ENCODE assay signal across 10 cellular contexts in the genomic region with DNA sequence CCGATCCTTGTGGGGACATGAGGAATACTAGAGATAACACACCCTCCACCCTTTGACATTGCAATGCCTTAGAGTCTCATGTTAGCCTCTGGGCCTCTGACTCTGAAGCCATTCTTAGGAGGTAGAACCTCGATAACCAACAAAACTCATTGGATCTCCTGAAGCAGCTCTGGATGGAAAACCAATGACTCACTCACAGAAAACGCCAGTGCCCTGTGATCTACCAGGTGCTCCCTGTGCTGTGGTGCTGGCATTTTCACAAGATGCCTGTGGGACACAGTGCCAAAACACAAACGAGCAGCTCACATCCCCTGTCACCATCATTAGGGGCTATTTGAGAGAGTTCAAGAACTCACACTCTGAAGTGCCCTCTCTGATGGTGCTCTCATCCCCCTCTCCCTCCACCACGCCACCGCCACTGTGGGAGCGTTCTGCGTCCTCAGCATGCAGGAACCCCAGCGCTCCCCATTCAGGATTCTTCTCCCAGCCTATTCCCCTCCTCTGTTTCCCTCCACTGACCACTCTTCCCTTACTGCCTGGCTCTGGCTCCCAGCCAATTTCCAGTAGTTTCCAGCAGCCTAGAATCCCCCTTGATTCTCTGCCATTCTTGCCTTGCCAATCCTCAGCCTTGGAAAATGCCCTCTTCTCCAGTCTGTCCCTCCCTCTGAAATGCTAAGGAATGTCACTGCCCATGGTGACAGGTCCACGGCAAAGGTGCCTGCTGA. TPM values are rescaled to one million over a fixed set of nuclear protein-coding genes. Genes with fewer than 3 reads are reported as not detected.
A peak's percentile ranks its signal among the peaks of the same experiment; 100 is the strongest.
DNase-seq lines count a peak whose midpoint lies in the region; ATAC-seq and TF ChIP-seq lines count a peak whose summit lies in the region.
"Had no signal": no experiment of that assay in that cellular context is flagged by ENCODE, and none has a peak within 500 bp of the region (broad histone marks: within the 10 kb centered on the region; RNA-seq: fewer than 3 reads in every experiment).

No MANE protein-coding gene starts in this region.

- peak overlapping the region; percentile 6 for H4K91ac ChIP-seq in mesenchymal stem cell (ENCODE audit: low read length)

- H3K27me3 ChIP-seq in breast epithelium: no peaks in the 10 kb centered on the region
- no peaks in the 10 kb centered on the region for H3K27me3 ChIP-seq in mesenchymal stem cell (ENCODE audit: control insufficient read depth in 1 of 2, insufficient read depth in 1 of 2, low read length in 2 of 2)

- peaks cover 7% of the 10 kb centered on the region for H3K36me3 Mint-ChIP-seq in MCF 10A (ENCODE audit: insufficient read depth, unreplicated experiment)
- H3K36me3 Mint-ChIP-seq: mesothelial cell of epicardium had no signal

- no peak for TF ChIP-seq POLR2A in breast epithelium (IDR thresholded peaks at IDR 0.05)

- ATAC-seq in HG02759 (IDR thresholded peaks at IDR 0.05; ENCODE audit: unreplicated experiment): no peak
- no peak for ATAC-seq in HG03460 (IDR thresholded peaks at IDR 0.05; ENCODE audit: unreplicated experiment)

- TF ChIP-seq CTCF in MCF 10A (IDR thresholded peaks at IDR 0.05; ENCODE audit: unreplicated experiment) (no peak), breast epithelium (IDR thresholded peaks at IDR 0.05) (no peak), astrocyte of the spinal cord (IDR thresholded peaks at IDR 0.05; ENCODE audit: low read depth, low read length) (no peak)

- no peak overlapping the region for H3K27ac ChIP-seq in breast epithelium
- peak overlapping the region; percentile 72 for H3K27ac ChIP-seq in mesenchymal stem cell (ENCODE audit: low read length, poor library complexity, severe bottlenecking)

- no peak overlapping the region for H3K23ac ChIP-seq in mesenchymal stem cell (ENCODE audit: low read length in 2 of 2)

- no peaks in the 10 kb centered on the region for H3K9me3 ChIP-seq in breast epithelium
- no peaks in the 10 kb centered on the region for H3K9me3 ChIP-seq in mesenchymal stem cell (ENCODE audit: control insufficient read depth, low read length)

- POLR2A ChIA-PET in MCF 10A (lab: Yijun Ruan, JAX): interaction anchor here (0.7 to 9.3 kb wide), 6 partner anchors 7 to 117 kb away, joined by 4 to 144 read pairs (median 6); a partner anchor contains a TSS
- POLR2A ChIA-PET in HEK293T (lab: Yijun Ruan, JAX): interaction anchor here (1.3 kb wide), 1 partner anchor 24 kb away, joined by 5 read pairs; no protein-coding TSS in a partner anchor

- no peaks in the 10 kb centered on the region for H3K36me3 ChIP-seq in breast epithelium
- peaks cover 5 to 18% of the 10 kb centered on the region in 2 experiments for H3K36me3 ChIP-seq in mesenchymal stem cell (ENCODE audit: control insufficient read depth in 1 of 2, insufficient read depth in 2 of 2, low read depth in 1 of 2, low read length in 2 of 2)

- H3K27ac Mint-ChIP-seq in MCF 10A (ENCODE audit: low read depth, unreplicated experiment): peak overlapping the region; percentile 61
- H3K27ac Mint-ChIP-seq: mesothelial cell of epicardium had no signal

- H2BK12ac ChIP-seq in mesenchymal stem cell (ENCODE audit: low read length in 2 of 2): peak overlapping the region; percentile 9 to 57

- peak overlapping the region; percentile 28 for H4K8ac ChIP-seq in mesenchymal stem cell (ENCODE audit: low read length)

- no peak overlapping the region for H2AFZ ChIP-seq in mesenchymal stem cell (ENCODE audit: low read depth, low read length)

- H3K18ac ChIP-seq in mesenchymal stem cell (ENCODE audit: low read depth in 1 of 2, low read length in 2 of 2): no peak overlapping the region

- peak overlapping the region; percentile 76 for H3K9ac ChIP-seq in mesenchymal stem cell (ENCODE audit: low read length)

- H2BK15ac ChIP-seq in mesenchymal stem cell (ENCODE audit: low read depth, poor library complexity, severe bottlenecking): no peak overlapping the region

- intact Hi-C loops in MCF 10A (cut with micrococcal nuclease): loop anchor here (1.0 kb wide), 3 partner anchors 16 to 148 kb away; no protein-coding TSS in a partner anchor
- intact Hi-C loops in breast epithelium (cut with DNase I; ENCODE audit: low total_unique reads): loop anchor here (5.0 kb wide), 1 partner anchor 34 kb away; a partner anchor contains a TSS

- CTCF ChIA-PET in MCF 10A (lab: Yijun Ruan, JAX): interaction anchor here (0.6 to 18.6 kb wide), 7 partner anchors 12 to 278 kb away, joined by 3 to 659 read pairs (median 8); a partner anchor contains a TSS
- CTCF ChIA-PET in HEK293T (lab: Yijun Ruan, JAX): interaction anchor here (0.6 to 11.6 kb wide), 2 partner anchors 24 to 31 kb away, joined by 3 to 182 read pairs; no protein-coding TSS in a partner anchor

- H3K9me3 Mint-ChIP-seq in MCF 10A (ENCODE audit: unreplicated experiment): no peaks in the 10 kb centered on the region
- H3K9me3 Mint-ChIP-seq: mesothelial cell of epicardium had no signal

- H3K4ac ChIP-seq in mesenchymal stem cell (ENCODE audit: low read depth in 1 of 2, low read length in 2 of 2): peak overlapping the region in 1 of 2 experiments; percentile 63

- peak overlapping the region in 1 of 2 experiments; percentile 79 for H3K14ac ChIP-seq in mesenchymal stem cell (ENCODE audit: low read length in 2 of 2)

- peaks cover 9 to 15% of the 10 kb centered on the region in 2 donors for H3K4me1 ChIP-seq in breast epithelium
- H3K4me1 ChIP-seq in mesenchymal stem cell (ENCODE audit: control insufficient read depth, insufficient read depth, low read depth, low read length): peaks cover 42% of the 10 kb centered on the region

- H3K4me1 Mint-ChIP-seq in MCF 10A (ENCODE audit: insufficient read depth, unreplicated experiment): peaks cover 52% of the 10 kb centered on the region

- H3K4me3 ChIP-seq in breast epithelium (no peak overlapping the region), astrocyte of the spinal cord (ENCODE audit: low read depth, low read length) (no peak overlapping the region), mesenchymal stem cell (ENCODE audit: insufficient read depth in 1 of 2, low read depth in 1 of 2, low read length in 2 of 2) (no peak overlapping the region)

- WGBS in mesenchymal stem cell: 86% methylated on average over 10 of the region's 10 CpGs

- no TSS peak for BruUV-seq in MCF 10A (replicated peaks; lab: Mats Ljungman, UMichigan)

- H2BK5ac ChIP-seq in mesenchymal stem cell (ENCODE audit: low read depth, low read length, poor library complexity, severe bottlenecking): no peak overlapping the region

- H2BK120ac ChIP-seq in mesenchymal stem cell (ENCODE audit: low read depth, low read length): no peak overlapping the region

- in situ Hi-C loops in astrocyte of the spinal cord (cut with HindIII; ENCODE audit: low sequenced_read_pairs): no loop called here

- peaks cover 14% of the 10 kb centered on the region for H3K79me1 ChIP-seq in mesenchymal stem cell (replicated peaks; ENCODE audit: low read length, poor library complexity, severe bottlenecking)

- peak overlapping the region; percentile 66 for H2AK5ac ChIP-seq in mesenchymal stem cell (ENCODE audit: low read length, severe bottlenecking)

- peak; percentile 72 for DNase-seq in MCF 10A (ENCODE audit: unreplicated experiment)
- no peak for DNase-seq in breast epithelium (ENCODE audit: low spot score in 2 of 2)
- DNase-seq in astrocyte of the spinal cord (ENCODE audit: low read depth, low spot score): peak; percentile 45
- peak; percentile 49 for DNase-seq in mesenchymal stem cell
- no peak for DNase-seq in iPS-NIHi7 (ENCODE audit: extremely low spot score)
- no peak for DNase-seq in HEK293T (ENCODE audit: extremely low spot score)
- DNase-seq: NCI-H1436 treated with DMSO at 0.1 percent for 48 hours had no signal

- peak overlapping the region; percentile 10 for H3K4me3 Mint-ChIP-seq in MCF 10A (ENCODE audit: unreplicated experiment)
- H3K4me3 Mint-ChIP-seq: mesothelial cell of epicardium had no signal

- H3K27me3 Mint-ChIP-seq in MCF 10A (ENCODE audit: insufficient read depth, unreplicated experiment): no peaks in the 10 kb centered on the region

- H3K4me2 ChIP-seq in mesenchymal stem cell (ENCODE audit: low read length, poor library complexity, severe bottlenecking): no peak overlapping the region

TF ChIP-seq in HEK293T, 16 proteins besides CTCF, POLR2A, EP300 and RAD21 (continues in another document):
- TF ChIP-seq SP1 (IDR thresholded peaks at IDR 0.05): no peak
- no peak for TF ChIP-seq FOXM1 (IDR thresholded peaks at IDR 0.05; ENCODE audit: borderline replicate concordance)
- no peak for TF ChIP-seq L3MBTL2 (conservative IDR thresholded peaks at IDR 0.05)
- no peak for TF ChIP-seq SUZ12 (IDR thresholded peaks at IDR 0.05)
- no peak for TF ChIP-seq BHLHE40 (IDR thresholded peaks at IDR 0.05; ENCODE audit: borderline replicate concordance)
- TF ChIP-seq ARNT (IDR thresholded peaks at IDR 0.05): no peak
- TF ChIP-seq NFRKB (IDR thresholded peaks at IDR 0.05): no peak
- TF ChIP-seq FOXA1 (IDR thresholded peaks at IDR 0.05): no peak
- no peak for TF ChIP-seq FOXK2 (IDR thresholded peaks at IDR 0.05)
- TF ChIP-seq TARDBP (IDR thresholded peaks at IDR 0.05): no peak
- TF ChIP-seq LEF1 (IDR thresholded peaks at IDR 0.05; ENCODE audit: borderline replicate concordance): no peak
- no peak for TF ChIP-seq ZNF384 (IDR thresholded peaks at IDR 0.05)
- no peak for TF ChIP-seq ELF4 (IDR thresholded peaks at IDR 0.05)
- TF ChIP-seq CTBP1 (IDR thresholded peaks at IDR 0.05; ENCODE audit: borderline replicate concordance): no peak

RNA-seq across cellular contexts. Expression of a gene that starts 4.6 kb away (rescaled TPM):
- 54.8 and 79.9 TPM in 2 replicates for total RNA-seq in MCF 10A (2022)
- 10 to 100 TPM; 48.7 to 91.5 (median 69.2) TPM for total RNA-seq in breast epithelium
- polyA plus RNA-seq in mesenchymal stem cell (2013, experiment 1 of 2): 117 TPM
- 117 TPM for polyA plus RNA-seq in mesenchymal stem cell (2013, experiment 2 of 2)

RNA-seq across cellular contexts. Expression of a gene that starts 15.4 kb away (rescaled TPM):
- total RNA-seq in MCF 10A (2022) (5.8 and 7.0 TPM in 2 replicates), breast epithelium (10 to 100 TPM in 2 of 3 donors, 1 to 10 TPM in 1; 3.2 to 11.1 (median 10.2) TPM)
- 5.7 TPM for polyA plus RNA-seq in mesenchymal stem cell (2013, experiment 1 of 2)
- 5.8 TPM for polyA plus RNA-seq in mesenchymal stem cell (2013, experiment 2 of 2)

RNA-seq across cellular contexts. Expression of a gene that starts 33.8 kb away (rescaled TPM):
- total RNA-seq in MCF 10A (2022) (9.9 and 18.3 TPM in 2 replicates), breast epithelium (10 to 100 TPM; 11.0 to 31.0 (median 24.6) TPM)
- polyA plus RNA-seq in mesenchymal stem cell (2013, experiment 1 of 2): 8.5 TPM
- polyA plus RNA-seq in mesenchymal stem cell (2013, experiment 2 of 2): 7.7 TPM

RNA-seq across cellular contexts. Expression of a gene that starts 43.7 kb away (rescaled TPM):
- total RNA-seq in MCF 10A (2022) (123 and 143 TPM in 2 replicates), breast epithelium (10 to 100 TPM; 73.1 to 91.9 (median 76.7) TPM)
- 157 TPM for polyA plus RNA-seq in mesenchymal stem cell (2013, experiment 1 of 2)
- 161 TPM for polyA plus RNA-seq in mesenchymal stem cell (2013, experiment 2 of 2)

RNA-seq across cellular contexts. Expression of a gene that starts 45.9 kb away (rescaled TPM):
- total RNA-seq in MCF 10A (2022) (not detected in 2 replicates), breast epithelium (1 to 10 TPM in 2 of 3 donors, under 1 TPM in 1; 0.66 to 2.0 (median 1.6) TPM)
- not detected for polyA plus RNA-seq in mesenchymal stem cell (2013, experiment 1 of 2)
- not detected for polyA plus RNA-seq in mesenchymal stem cell (2013, experiment 2 of 2)

Comparison
In these comparisons a context has a peak if more than half of its experiments do, and no peak if none do; other contexts are left out.
1. DNase-seq: peak in MCF 10A (single experiment), astrocyte of the spinal cord (single experiment) and mesenchymal stem cell (single experiment); none in breast epithelium (0 of 2), iPS-NIHi7 (single experiment) and HEK293T (single experiment).